Comparison of ENCODE assay signal across 17 cellular contexts in genomic region chr4:9921326-9921725, GRCh38.
"Had no signal": no experiment of that assay in that cellular context is flagged by ENCODE, and none has a peak within 500 bp of the region (broad histone marks: within the 10 kb centered on the region; RNA-seq: fewer than 3 reads in every experiment).

No MANE protein-coding gene starts in this region.

- H3K4me1 Mint-ChIP-seq: naive thymus-derived CD4-positive, alpha-beta T cell; nephron progenitor cell; stimulated activated naive B cell treated with anti-CD40 and anti-IgM and Interleukin-4, amounts not matched to agents 10 μg/mL and 1 μg/mL and 100 μg/mL, for 72 hours; stimulated activated naive CD8-positive, alpha-beta T cell treated with anti-CD3 and anti-CD28 coated beads, Interleukin-15, amount 100 ng/mL, for 72 hours had no signal

- ATAC-seq: gastrocnemius medialis; naive thymus-derived CD4-positive, alpha-beta T cell; stimulated activated naive B cell treated with anti-CD40 and anti-IgM and Interleukin-4, amounts not matched to agents 10 μg/mL and 1 μg/mL and 100 μg/mL, for 72 hours; stimulated activated naive CD8-positive, alpha-beta T cell treated with anti-CD3 and anti-CD28 coated beads, Interleukin-15, amount 100 ng/mL, for 72 hours had no signal

- H3K36me3 ChIP-seq: gastrocnemius medialis, right atrium auricular region, sigmoid colon had no signal

- H3K27me3 ChIP-seq: dorsolateral prefrontal cortex, esophagus muscularis mucosa, gastrocnemius medialis, right atrium auricular region, sigmoid colon, testis, tibial nerve had no signal

- H3K9me3 Mint-ChIP-seq: naive thymus-derived CD4-positive, alpha-beta T cell; nephron progenitor cell; stimulated activated naive B cell treated with anti-CD40 and anti-IgM and Interleukin-4, amounts not matched to agents 10 μg/mL and 1 μg/mL and 100 μg/mL, for 72 hours; stimulated activated naive CD8-positive, alpha-beta T cell treated with anti-CD3 and anti-CD28 coated beads, Interleukin-15, amount 100 ng/mL, for 72 hours had no signal

- H3K4me3 ChIP-seq: dorsolateral prefrontal cortex, esophagus muscularis mucosa, gastrocnemius medialis, right atrium auricular region, sigmoid colon, skin epidermis, testis, tibial nerve had no signal

- H3K36me3 Mint-ChIP-seq: stimulated activated naive B cell treated with anti-CD40 and anti-IgM and Interleukin-4, amounts not matched to agents 10 μg/mL and 1 μg/mL and 100 μg/mL, for 72 hours had no signal

- H3K27me3 Mint-ChIP-seq: naive thymus-derived CD4-positive, alpha-beta T cell; stimulated activated naive B cell treated with anti-CD40 and anti-IgM and Interleukin-4, amounts not matched to agents 10 μg/mL and 1 μg/mL and 100 μg/mL, for 72 hours; stimulated activated naive CD8-positive, alpha-beta T cell treated with anti-CD3 and anti-CD28 coated beads, Interleukin-15, amount 100 ng/mL, for 72 hours had no signal

- H3K27ac Mint-ChIP-seq: naive thymus-derived CD4-positive, alpha-beta T cell; nephron progenitor cell; stimulated activated naive B cell treated with anti-CD40 and anti-IgM and Interleukin-4, amounts not matched to agents 10 μg/mL and 1 μg/mL and 100 μg/mL, for 72 hours had no signal

- DNase-seq: cortex of kidney; dorsolateral prefrontal cortex; effector CD8-positive, alpha-beta T cell; gastrocnemius medialis; naive thymus-derived CD4-positive, alpha-beta T cell; nephron progenitor cell; posterior cingulate gyrus; sigmoid colon; stimulated activated CD4-positive, alpha-beta T cell treated with anti-CD3 and anti-CD28 coated beads, Interleukin-2, amount 100 ng/mL, for 24 hours; stimulated activated CD4-positive, alpha-beta T cell treated with anti-CD3 and anti-CD28 coated beads, Interleukin-4, amount 100 ng/mL, for 4 hours; stimulated activated naive B cell treated with anti-CD40 and anti-IgM and Interleukin-4, amounts not matched to agents 10 μg/mL and 1 μg/mL and 100 μg/mL, for 72 hours; stimulated activated naive CD8-positive, alpha-beta T cell treated with anti-CD3 and anti-CD28 coated beads, Interleukin-15, amount 100 ng/mL, for 72 hours; testis had no signal

- H3K4me3 Mint-ChIP-seq: naive thymus-derived CD4-positive, alpha-beta T cell; nephron progenitor cell; stimulated activated naive B cell treated with anti-CD40 and anti-IgM and Interleukin-4, amounts not matched to agents 10 μg/mL and 1 μg/mL and 100 μg/mL, for 72 hours; stimulated activated naive CD8-positive, alpha-beta T cell treated with anti-CD3 and anti-CD28 coated beads, Interleukin-15, amount 100 ng/mL, for 72 hours had no signal
